Comparison of ENCODE assay signal across 2 cellular contexts in genomic region chr7:156637093-156637492, GRCh38.
TF ChIP-seq lines count a peak whose summit lies in the region.

No MANE protein-coding gene starts in this region.

TF ChIP-seq in A549, 52 proteins besides CTCF, POLR2A, EP300 and RAD21:
- peak; percentile 57 for TF ChIP-seq ZC3H11A (IDR thresholded peaks at IDR 0.05)
TF ChIP-seq in A549: peak in this region for 1; not testable (repeated sequence) for 51.

TF ChIP-seq in HEK293, 187 proteins besides CTCF, POLR2A, EP300 and RAD21:
- TF ChIP-seq, protein P1, sequence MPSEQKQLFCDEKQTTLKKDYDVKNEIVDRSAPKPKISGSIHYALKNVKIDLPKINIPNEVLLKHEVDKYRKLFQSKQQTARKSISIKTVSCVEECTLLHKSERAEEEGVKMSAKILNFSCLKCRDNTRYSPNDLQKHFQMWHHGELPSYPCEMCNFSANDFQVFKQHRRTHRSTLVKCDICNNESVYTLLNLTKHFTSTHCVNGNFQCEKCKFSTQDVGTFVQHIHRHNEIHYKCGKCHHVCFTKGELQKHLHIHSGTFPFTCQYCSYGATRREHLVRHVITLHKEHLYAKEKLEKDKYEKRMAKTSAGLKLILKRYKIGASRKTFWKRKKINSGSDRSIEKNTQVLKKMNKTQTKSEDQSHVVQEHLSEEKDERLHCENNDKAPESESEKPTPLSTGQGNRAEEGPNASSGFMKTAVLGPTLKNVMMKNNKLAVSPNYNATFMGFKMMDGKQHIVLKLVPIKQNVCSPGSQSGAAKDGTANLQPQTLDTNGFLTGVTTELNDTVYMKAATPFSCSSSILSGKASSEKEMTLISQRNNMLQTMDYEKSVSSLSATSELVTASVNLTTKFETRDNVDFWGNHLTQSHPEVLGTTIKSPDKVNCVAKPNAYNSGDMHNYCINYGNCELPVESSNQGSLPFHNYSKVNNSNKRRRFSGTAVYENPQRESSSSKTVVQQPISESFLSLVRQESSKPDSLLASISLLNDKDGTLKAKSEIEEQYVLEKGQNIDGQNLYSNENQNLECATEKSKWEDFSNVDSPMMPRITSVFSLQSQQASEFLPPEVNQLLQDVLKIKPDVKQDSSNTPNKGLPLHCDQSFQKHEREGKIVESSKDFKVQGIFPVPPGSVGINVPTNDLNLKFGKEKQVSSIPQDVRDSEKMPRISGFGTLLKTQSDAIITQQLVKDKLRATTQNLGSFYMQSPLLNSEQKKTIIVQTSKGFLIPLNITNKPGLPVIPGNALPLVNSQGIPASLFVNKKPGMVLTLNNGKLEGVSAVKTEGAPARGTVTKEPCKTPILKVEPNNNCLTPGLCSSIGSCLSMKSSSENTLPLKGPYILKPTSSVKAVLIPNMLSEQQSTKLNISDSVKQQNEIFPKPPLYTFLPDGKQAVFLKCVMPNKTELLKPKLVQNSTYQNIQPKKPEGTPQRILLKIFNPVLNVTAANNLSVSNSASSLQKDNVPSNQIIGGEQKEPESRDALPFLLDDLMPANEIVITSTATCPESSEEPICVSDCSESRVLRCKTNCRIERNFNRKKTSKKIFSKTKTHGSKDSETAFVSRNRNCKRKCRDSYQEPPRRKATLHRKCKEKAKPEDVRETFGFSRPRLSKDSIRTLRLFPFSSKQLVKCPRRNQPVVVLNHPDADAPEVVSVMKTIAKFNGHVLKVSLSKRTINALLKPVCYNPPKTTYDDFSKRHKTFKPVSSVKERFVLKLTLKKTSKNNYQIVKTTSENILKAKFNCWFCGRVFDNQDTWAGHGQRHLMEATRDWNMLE (tag by site-specific recombination; conservative IDR thresholded peaks at IDR 0.05; ENCODE audit: low read depth): peak; percentile 69; the same call in 1 of the 2 replicates
- TF ChIP-seq ZNF140 (tag by site-specific recombination; IDR thresholded peaks at IDR 0.05) (0 out of 2 replicates have a peak, but pooled peaks have one; percentile 16), ZNF394 (tag by site-specific recombination; IDR thresholded peaks at IDR 0.05; ENCODE audit: borderline replicate concordance) (peak; percentile 74; the same call in 1 of the 2 replicates), ZNF623 (tag by site-specific recombination; IDR thresholded peaks at IDR 0.05) (peak; percentile 53; the same call in 1 of the 2 replicates), REST (tag by site-specific recombination; IDR thresholded peaks at IDR 0.05) (peak; percentile 31; the same call in 1 of the 2 replicates), ZXDB (tag by site-specific recombination; IDR thresholded peaks at IDR 0.05) (0 out of 2 replicates have a peak, but pooled peaks have one; percentile 19), ZNF266 (tag by site-specific recombination; IDR thresholded peaks at IDR 0.05; ENCODE audit: low read depth) (0 out of 2 replicates have a peak, but pooled peaks have one; percentile 33), ZNF433 (tag by site-specific recombination; IDR thresholded peaks at IDR 0.05; ENCODE audit: low read depth) (0 out of 2 replicates have a peak, but pooled peaks have one; percentile 23), ZNF654 (tag by site-specific recombination; IDR thresholded peaks at IDR 0.05; ENCODE audit: low read depth) (0 out of 2 replicates have a peak, but pooled peaks have one; percentile 14), ZBTB8A (tag by site-specific recombination; IDR thresholded peaks at IDR 0.05) (0 out of 2 replicates have a peak, but pooled peaks have one; percentile 31), ZNF555 (tag by site-specific recombination; conservative IDR thresholded peaks at IDR 0.05) (peak; percentile 42), ZNF426 (tag by site-specific recombination; IDR thresholded peaks at IDR 0.05) (peak; percentile 55), ZNF558 (tag by site-specific recombination; IDR thresholded peaks at IDR 0.05) (0 out of 2 replicates have a peak, but pooled peaks have one; percentile 50)
- TF ChIP-seq, protein P2, sequence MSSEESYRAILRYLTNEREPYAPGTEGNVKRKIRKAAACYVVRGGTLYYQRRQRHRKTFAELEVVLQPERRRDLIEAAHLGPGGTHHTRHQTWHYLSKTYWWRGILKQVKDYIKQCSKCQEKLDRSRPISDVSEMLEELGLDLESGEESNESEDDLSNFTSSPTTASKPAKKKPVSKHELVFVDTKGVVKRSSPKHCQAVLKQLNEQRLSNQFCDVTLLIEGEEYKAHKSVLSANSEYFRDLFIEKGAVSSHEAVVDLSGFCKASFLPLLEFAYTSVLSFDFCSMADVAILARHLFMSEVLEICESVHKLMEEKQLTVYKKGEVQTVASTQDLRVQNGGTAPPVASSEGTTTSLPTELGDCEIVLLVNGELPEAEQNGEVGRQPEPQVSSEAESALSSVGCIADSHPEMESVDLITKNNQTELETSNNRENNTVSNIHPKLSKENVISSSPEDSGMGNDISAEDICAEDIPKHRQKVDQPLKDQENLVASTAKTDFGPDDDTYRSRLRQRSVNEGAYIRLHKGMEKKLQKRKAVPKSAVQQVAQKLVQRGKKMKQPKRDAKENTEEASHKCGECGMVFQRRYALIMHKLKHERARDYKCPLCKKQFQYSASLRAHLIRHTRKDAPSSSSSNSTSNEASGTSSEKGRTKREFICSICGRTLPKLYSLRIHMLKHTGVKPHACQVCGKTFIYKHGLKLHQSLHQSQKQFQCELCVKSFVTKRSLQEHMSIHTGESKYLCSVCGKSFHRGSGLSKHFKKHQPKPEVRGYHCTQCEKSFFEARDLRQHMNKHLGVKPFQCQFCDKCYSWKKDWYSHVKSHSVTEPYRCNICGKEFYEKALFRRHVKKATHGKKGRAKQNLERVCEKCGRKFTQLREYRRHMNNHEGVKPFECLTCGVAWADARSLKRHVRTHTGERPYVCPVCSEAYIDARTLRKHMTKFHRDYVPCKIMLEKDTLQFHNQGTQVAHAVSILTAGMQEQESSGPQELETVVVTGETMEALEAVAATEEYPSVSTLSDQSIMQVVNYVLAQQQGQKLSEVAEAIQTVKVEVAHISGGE (tag by site-specific recombination; conservative IDR thresholded peaks at IDR 0.05; ENCODE audit: low read depth): peak; percentile 60
TF ChIP-seq in HEK293: peak in this region for 14; not testable (repeated sequence) for 173.
